13 cellular contexts compared by ENCODE assay signal in genomic region chr2:236743623-236744280, GRCh38.
A peak's percentile ranks its signal among the peaks of the same experiment; 100 is the strongest.
DNase-seq lines count a peak whose midpoint lies in the region; ATAC-seq and TF ChIP-seq lines count a peak whose summit lies in the region.
"Had no signal": no experiment of that assay in that cellular context is flagged by ENCODE, and none has a peak within 500 bp of the region (broad histone marks: within the 10 kb centered on the region; RNA-seq: fewer than 3 reads in every experiment).

No MANE protein-coding gene starts in this region.

- ATAC-seq in GM19324 (IDR thresholded peaks at IDR 0.05; ENCODE audit: low FRiP score, unreplicated experiment), result no peak

- H3K4me3 Mint-ChIP-seq in nephron, result peak overlapping the region in 1 of 3 experiments; percentile 20
- H3K4me3 Mint-ChIP-seq: activated naive CD8-positive, alpha-beta T cell treated with anti-CD3 and anti-CD28 coated beads, Interleukin-2, amount 10 ng/mL, durations not matched to agents 7 days and 5 days; endodermal cell; nephron progenitor cell; stimulated activated naive CD8-positive, alpha-beta T cell treated with anti-CD3 and anti-CD28 coated beads, Interleukin-15, Interleukin-2, amounts not matched to agents 100 ng/mL and 50 ng/mL, for 24 hours had no signal

- H3K9me3 Mint-ChIP-seq in nephron, result no peaks in the 10 kb centered on the region
- H3K9me3 Mint-ChIP-seq: activated naive CD8-positive, alpha-beta T cell treated with anti-CD3 and anti-CD28 coated beads, Interleukin-2, amount 10 ng/mL, durations not matched to agents 7 days and 5 days; endodermal cell; nephron progenitor cell; stimulated activated naive CD8-positive, alpha-beta T cell treated with anti-CD3 and anti-CD28 coated beads, Interleukin-15, Interleukin-2, amounts not matched to agents 100 ng/mL and 50 ng/mL, for 24 hours had no signal

- CTCF ChIA-PET in AG04449 (lab: Yijun Ruan, JAX), result interaction anchor here (0.7 to 1.7 kb wide), 5 partner anchors 64 to 341 kb away, joined by 3 to 5 read pairs (median 3); no protein-coding TSS in a partner anchor

- POLR2A ChIA-PET in AG04449 (lab: Yijun Ruan, JAX), result interaction anchor here (0.5 to 4.7 kb wide), 4 partner anchors 14 to 101 kb away, joined by 3 to 82 read pairs (median 5); no protein-coding TSS in a partner anchor

- no peaks in the 10 kb centered on the region for H3K36me3 ChIP-seq in spleen
- H3K36me3 ChIP-seq in left ventricle myocardium inferior, result no peaks in the 10 kb centered on the region

- peaks cover 15% of the 10 kb centered on the region for H3K27me3 Mint-ChIP-seq in nephron (ENCODE audit: low read depth)

- H3K36me3 Mint-ChIP-seq in nephron (ENCODE audit: low read depth), result no peaks in the 10 kb centered on the region
- H3K36me3 Mint-ChIP-seq: activated naive CD8-positive, alpha-beta T cell treated with anti-CD3 and anti-CD28 coated beads, Interleukin-2, amount 10 ng/mL, durations not matched to agents 7 days and 5 days had no signal

- no peak overlapping the region for H3K4me3 ChIP-seq in AG04449 (ENCODE audit: low read depth, low read length)
- H3K4me3 ChIP-seq in choroid plexus epithelial cell (ENCODE audit: low read depth, low read length), result no peak overlapping the region
- no peak overlapping the region for H3K4me3 ChIP-seq in spleen
- no peak overlapping the region for H3K4me3 ChIP-seq in left ventricle myocardium inferior

- H3K9me3 ChIP-seq in spleen (no peaks in the 10 kb centered on the region), left ventricle myocardium inferior (replicated peaks) (no peaks in the 10 kb centered on the region)

- no peak overlapping the region for H3K27ac ChIP-seq in spleen
- no peak overlapping the region for H3K27ac ChIP-seq in left ventricle myocardium inferior (replicated peaks)

- DNase-seq in AG04449 (ENCODE audit: low read depth, low spot score) (peak; percentile 79), M059J (ENCODE audit: low read depth) (peak; percentile 94), choroid plexus epithelial cell (ENCODE audit: low read depth) (peak; percentile 93), spleen (no peak), left ventricle myocardium inferior (no peak), NCI-H2029 treated with DMSO at 0.1 percent for 48 hours (lab: John Stamatoyannopoulos, UW) (no peak)
- DNase-seq: activated naive CD8-positive, alpha-beta T cell treated with anti-CD3 and anti-CD28 coated beads, Interleukin-2, amount 10 ng/mL, durations not matched to agents 7 days and 5 days; endodermal cell; nephron progenitor cell; OCI-M1 had no signal

- H3K27ac Mint-ChIP-seq in nephron, result peak overlapping the region; percentile 82 to 96 (median 95)
- H3K27ac Mint-ChIP-seq: activated naive CD8-positive, alpha-beta T cell treated with anti-CD3 and anti-CD28 coated beads, Interleukin-2, amount 10 ng/mL, durations not matched to agents 7 days and 5 days; nephron progenitor cell; stimulated activated naive CD8-positive, alpha-beta T cell treated with anti-CD3 and anti-CD28 coated beads, Interleukin-15, Interleukin-2, amounts not matched to agents 100 ng/mL and 50 ng/mL, for 24 hours had no signal

- peaks cover 0 to 13% (median 7%) of the 10 kb centered on the region in 6 donors for H3K4me1 ChIP-seq in spleen
- H3K4me1 ChIP-seq in left ventricle myocardium inferior, result peaks cover 27% of the 10 kb centered on the region

- peaks cover 70% of the 10 kb centered on the region for H3K4me1 Mint-ChIP-seq in nephron
- H3K4me1 Mint-ChIP-seq: activated naive CD8-positive, alpha-beta T cell treated with anti-CD3 and anti-CD28 coated beads, Interleukin-2, amount 10 ng/mL, durations not matched to agents 7 days and 5 days had no signal

- TF ChIP-seq CTCF in AG04449 (IDR thresholded peaks at IDR 0.05; ENCODE audit: insufficient read depth, low read length, missing control alignments) (no peak), choroid plexus epithelial cell (conservative IDR thresholded peaks at IDR 0.05; ENCODE audit: low read depth, low read length) (no peak), nephron (IDR thresholded peaks at IDR 0.05; ENCODE audit: unreplicated experiment in 3 of 3) (no peak), spleen (IDR thresholded peaks at IDR 0.05 in 8 of 11, conservative IDR thresholded peaks at IDR 0.05 in 3 of 11) (no peak), left ventricle myocardium inferior (IDR thresholded peaks at IDR 0.05; ENCODE audit: borderline replicate concordance) (no peak)

- WGBS in spleen, 5 donors, result 71 to 83% (median 79%) methylated on average over 5 of the region's 5 CpGs

- TF ChIP-seq POLR2A in spleen (IDR thresholded peaks at IDR 0.05), result no peak

- H3K27me3 ChIP-seq in spleen (replicated peaks in 1 of 7) (no peaks in the 10 kb centered on the region), left ventricle myocardium inferior (ENCODE audit: low read depth) (no peaks in the 10 kb centered on the region)

- intact Hi-C loops in spleen (cut with DNase I; ENCODE audit: low total_unique reads), result no loop called here
- intact Hi-C loops in left ventricle myocardium inferior (cut with micrococcal nuclease), result no loop called here

Comparison
In these comparisons a context has a peak if more than half of its experiments do, and no peak if none do; other contexts are left out.
1. DNase-seq: peak in AG04449 (single experiment), M059J (single experiment) and choroid plexus epithelial cell (single experiment); none in spleen (single experiment), left ventricle myocardium inferior (single experiment) and NCI-H2029 treated with DMSO at 0.1 percent for 48 hours (single experiment).